Comparison of ENCODE assay signal across 8 cellular contexts in genomic region chr1:201025571-201026002, GRCh38. TPM values are rescaled to one million over a fixed set of nuclear protein-coding genes. Genes with fewer than 3 reads are reported as not detected.
DNase-seq lines count a peak whose midpoint lies in the region; ATAC-seq and TF ChIP-seq lines count a peak whose summit lies in the region.

No MANE protein-coding gene starts in this region.

- H3K27ac Mint-ChIP-seq in activated CD4-positive, alpha-beta T cell treated with anti-CD3 and anti-CD28 coated beads for 36 hours, result peak overlapping the region; percentile 16
- H3K27ac Mint-ChIP-seq in activated naive CD8-positive, alpha-beta T cell treated with anti-CD3 and anti-CD28 coated beads, Interleukin-2, amount 10 ng/mL, durations not matched to agents 7 days and 5 days, result no peak overlapping the region

- H3K36me3 ChIP-seq in neutrophil, result no peaks in the 10 kb centered on the region

- peaks cover 57% of the 10 kb centered on the region for H3K4me1 Mint-ChIP-seq in activated CD4-positive, alpha-beta T cell treated with anti-CD3 and anti-CD28 coated beads for 36 hours
- peaks cover 35% of the 10 kb centered on the region for H3K4me1 Mint-ChIP-seq in activated naive CD8-positive, alpha-beta T cell treated with anti-CD3 and anti-CD28 coated beads, Interleukin-2, amount 10 ng/mL, durations not matched to agents 7 days and 5 days

- POLR2A ChIA-PET in activated CD4-positive, alpha-beta T cell treated with anti-CD3 and anti-CD28 coated beads for 36 hours (lab: Charles Lee), result no interaction called here
- POLR2A ChIA-PET in activated naive CD8-positive, alpha-beta T cell treated with anti-CD3 and anti-CD28 coated beads, Interleukin-2, amount 10 ng/mL, durations not matched to agents 7 days and 5 days (lab: Charles Lee), result interaction anchor here (0.6 to 8.4 kb wide), 6 partner anchors 8 to 374 kb away, joined by 3 to 108 read pairs (median 3); no protein-coding TSS in a partner anchor

- no peaks in the 10 kb centered on the region for H3K9me3 ChIP-seq in neutrophil

- peak; percentile 2 for ATAC-seq in activated CD4-positive, alpha-beta T cell treated with anti-CD3 and anti-CD28 coated beads for 36 hours
- no peak for ATAC-seq in activated naive CD8-positive, alpha-beta T cell treated with anti-CD3 and anti-CD28 coated beads, Interleukin-2, amount 10 ng/mL, durations not matched to agents 7 days and 5 days (ENCODE audit: low read depth)
- ATAC-seq in HG03039 (IDR thresholded peaks at IDR 0.05; ENCODE audit: unreplicated experiment), result no peak
- no peak for ATAC-seq in HG03135 (IDR thresholded peaks at IDR 0.05; ENCODE audit: unreplicated experiment)

- peak; percentile 59 for DNase-seq in activated CD4-positive, alpha-beta T cell treated with anti-CD3 and anti-CD28 coated beads for 36 hours
- DNase-seq in activated CD4-positive, alpha-beta T cell treated with anti-CD3 and anti-CD28 coated beads for 1 hour, result no peak
- DNase-seq in HL-60 (ENCODE audit: low read depth in 1 of 2, low spot score in 1 of 2) (peak in 1 of 2 experiments; percentile 27), ureter (ENCODE audit: low spot score) (no peak)
- no peak for DNase-seq in activated naive CD8-positive, alpha-beta T cell treated with anti-CD3 and anti-CD28 coated beads, Interleukin-2, amount 10 ng/mL, durations not matched to agents 7 days and 5 days

- TF ChIP-seq CTCF in HL-60 (IDR thresholded peaks at IDR 0.05; ENCODE audit: insufficient read depth, low read length) (peak; percentile 25), neutrophil (IDR thresholded peaks at IDR 0.05) (no peak)

- no peaks in the 10 kb centered on the region for H3K9me3 Mint-ChIP-seq in activated CD4-positive, alpha-beta T cell treated with anti-CD3 and anti-CD28 coated beads for 36 hours (ENCODE audit: low read depth)
- no peaks in the 10 kb centered on the region for H3K9me3 Mint-ChIP-seq in activated naive CD8-positive, alpha-beta T cell treated with anti-CD3 and anti-CD28 coated beads, Interleukin-2, amount 10 ng/mL, durations not matched to agents 7 days and 5 days

- H3K27ac ChIP-seq in HL-60 (replicated peaks) (peak overlapping the region; percentile 72; the same call in 1 of the 2 replicates), neutrophil (peak overlapping the region; percentile 76)

- intact Hi-C loops in activated CD4-positive, alpha-beta T cell treated with anti-CD3 and anti-CD28 coated beads for 36 hours (cut with DNase I, micrococcal nuclease), result loop anchor here in 1 of 2 experiments (10.0 kb wide), 1 partner anchor 621 kb away; no protein-coding TSS in a partner anchor

- H3K27me3 ChIP-seq in HL-60 (ENCODE audit: insufficient read depth, poor library complexity, severe bottlenecking), result no peaks in the 10 kb centered on the region
- H3K27me3 ChIP-seq in neutrophil, result no peaks in the 10 kb centered on the region

- no peak overlapping the region for H3K4me3 Mint-ChIP-seq in activated CD4-positive, alpha-beta T cell treated with anti-CD3 and anti-CD28 coated beads for 36 hours
- H3K4me3 Mint-ChIP-seq in activated naive CD8-positive, alpha-beta T cell treated with anti-CD3 and anti-CD28 coated beads, Interleukin-2, amount 10 ng/mL, durations not matched to agents 7 days and 5 days, result peak overlapping the region; percentile 20

- peaks cover 7% of the 10 kb centered on the region for H3K36me3 Mint-ChIP-seq in activated CD4-positive, alpha-beta T cell treated with anti-CD3 and anti-CD28 coated beads for 36 hours (ENCODE audit: low read depth)
- peaks cover 14% of the 10 kb centered on the region for H3K36me3 Mint-ChIP-seq in activated naive CD8-positive, alpha-beta T cell treated with anti-CD3 and anti-CD28 coated beads, Interleukin-2, amount 10 ng/mL, durations not matched to agents 7 days and 5 days

- peaks cover 77 to 79% of the 10 kb centered on the region in 2 experiments for H3K4me1 ChIP-seq in neutrophil (ENCODE audit: control insufficient read depth in 1 of 2, insufficient read depth in 1 of 2, low read depth in 1 of 2, low read length in 1 of 2)

- H3K27me3 Mint-ChIP-seq in activated CD4-positive, alpha-beta T cell treated with anti-CD3 and anti-CD28 coated beads for 36 hours, result no peaks in the 10 kb centered on the region
- no peaks in the 10 kb centered on the region for H3K27me3 Mint-ChIP-seq in activated naive CD8-positive, alpha-beta T cell treated with anti-CD3 and anti-CD28 coated beads, Interleukin-2, amount 10 ng/mL, durations not matched to agents 7 days and 5 days

- CTCF ChIA-PET in activated CD4-positive, alpha-beta T cell treated with anti-CD3 and anti-CD28 coated beads for 36 hours (lab: Charles Lee), result interaction anchor here (0.6 to 2.9 kb wide), 17 partner anchors 9 to 348 kb away, joined by 3 to 19 read pairs (median 4); no protein-coding TSS in a partner anchor

- H3K4me3 ChIP-seq in HL-60 (replicated peaks; ENCODE audit: insufficient read depth, low read length), result no peak overlapping the region
- peak overlapping the region; percentile 1 to 45 for H3K4me3 ChIP-seq in neutrophil (ENCODE audit: low read depth in 1 of 2, low read length in 1 of 2)

RNA-seq across cellular contexts. Expression of gene KIF21B, which starts 2.1 kb away (rescaled TPM):
- 10 to 100 TPM; 62.8 to 67.1 TPM for total RNA-seq in activated CD4-positive, alpha-beta T cell treated with anti-CD3 and anti-CD28 coated beads for 36 hours
- total RNA-seq in activated naive CD8-positive, alpha-beta T cell treated with anti-CD3 and anti-CD28 coated beads, Interleukin-2, amount 10 ng/mL, durations not matched to agents 7 days and 5 days, result 100 to 1,000 TPM; 143 TPM
- total RNA-seq in ureter, result 10.7 TPM
